In genomic region chr9:115015018-115015635, GRCh38 we compare ENCODE assay signal across 8 cellular contexts.
DNase-seq lines count a peak whose midpoint lies in the region; ATAC-seq, FAIRE-seq and TF ChIP-seq lines count a peak whose summit lies in the region.

No MANE protein-coding gene starts in this region.

- TF ChIP-seq POLR2A in vagina (IDR thresholded peaks at IDR 0.05), result no peak

- H3K36me3 ChIP-seq in WERI-Rb-1 (no peaks in the 10 kb centered on the region), vagina (no peaks in the 10 kb centered on the region)

- DNase-seq in COR-L47 (lab: John Stamatoyannopoulos, UW) (peak; percentile 37), HTR-8/SVneo (ENCODE audit: insufficient read length, low spot score) (peak; percentile 41), WERI-Rb-1 (peak; percentile 65), iPS DF 4.7 (ENCODE audit: extremely low read depth, low spot score) (peak; percentile 9), vagina (ENCODE audit: extremely low spot score in 2 of 2) (no peak), activated gamma-delta T cell (lab: John Stamatoyannopoulos, UW) (no peak), islet precursor cell (no peak)

- no peak overlapping the region for H3K27ac ChIP-seq in WERI-Rb-1
- no peak overlapping the region for H3K27ac ChIP-seq in vagina

- peak; percentile 82 for TF ChIP-seq CTCF in WERI-Rb-1 (IDR thresholded peaks at IDR 0.05; ENCODE audit: low read depth, low read length)
- peak in 2 of 3 experiments; percentile 19 to 31 for TF ChIP-seq CTCF in vagina (IDR thresholded peaks at IDR 0.05)

- H3K4me3 ChIP-seq in WERI-Rb-1 (ENCODE audit: low read depth, low read length) (no peak overlapping the region), vagina (no peak overlapping the region)

- ATAC-seq in HG03442 (IDR thresholded peaks at IDR 0.05; ENCODE audit: unreplicated experiment), result no peak

- intact Hi-C loops in vagina (cut with DNase I), result loop anchor here (10.0 kb wide), 2 partner anchors 80 to 600 kb away; partner anchors contain the start of gene TNFSF8

- FAIRE-seq in HTR-8/SVneo (lab: Jason Lieb, UNC), result no peak

- no peaks in the 10 kb centered on the region for H3K9me3 ChIP-seq in WERI-Rb-1 (ENCODE audit: severe bottlenecking)
- no peaks in the 10 kb centered on the region for H3K9me3 ChIP-seq in vagina

- no peaks in the 10 kb centered on the region for H3K4me1 ChIP-seq in vagina

- H3K27me3 ChIP-seq in WERI-Rb-1 (ENCODE audit: insufficient read depth, low read depth, severe bottlenecking) (no peaks in the 10 kb centered on the region), vagina (no peaks in the 10 kb centered on the region)

Comparison
In these comparisons a context has a peak if more than half of its experiments do, and no peak if none do; other contexts are left out.
1. DNase-seq: peak in COR-L47 (single experiment), HTR-8/SVneo (single experiment), WERI-Rb-1 (single experiment) and iPS DF 4.7 (single experiment); none in vagina (0 of 2), activated gamma-delta T cell (single experiment) and islet precursor cell (single experiment).